Comparison of ENCODE assay signal across 1 cellular context in the genomic region with DNA sequence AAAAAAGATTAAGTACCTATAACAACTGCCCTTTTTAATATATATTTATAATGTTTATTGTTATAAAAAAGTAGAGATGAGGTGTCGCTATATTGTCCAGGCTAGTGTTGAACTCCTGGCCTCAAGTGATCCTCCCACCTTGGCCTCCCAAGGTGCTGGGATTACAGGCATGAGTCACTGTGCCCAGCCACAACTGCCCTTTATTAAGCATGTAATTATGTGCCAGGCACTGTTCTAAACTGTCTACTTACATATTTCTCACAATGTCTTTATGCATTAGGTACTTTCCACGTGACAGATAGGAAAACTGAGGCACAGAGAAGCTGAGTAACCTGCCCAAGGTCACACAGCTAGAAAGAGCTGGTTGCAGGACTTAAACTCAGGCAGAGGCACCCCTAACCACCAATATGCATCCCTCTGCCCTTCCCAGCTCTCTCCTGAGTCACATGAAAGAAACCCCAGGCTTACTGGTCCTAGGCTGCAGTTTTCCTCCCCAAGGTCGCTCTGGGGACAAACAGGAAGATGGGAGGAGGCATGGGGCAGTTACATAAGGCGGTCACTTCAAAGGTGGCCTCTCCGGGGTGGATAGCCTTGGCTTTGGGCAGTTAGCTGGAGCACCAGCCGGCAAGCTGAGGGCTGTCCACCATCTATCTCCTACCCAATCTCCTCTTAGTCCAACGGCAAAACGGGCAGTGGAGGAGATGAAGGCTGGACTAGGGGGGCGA.
TF ChIP-seq lines count a peak whose summit lies in the region.

No MANE protein-coding gene starts in this region.

TF ChIP-seq in HepG2, 621 proteins besides CTCF, POLR2A, EP300 and RAD21 (continued from another document and continues in another):
- no peak for TF ChIP-seq ZNF597 (CRISPR knock-in tag; IDR thresholded peaks at IDR 0.05)
- TF ChIP-seq SP5 (CRISPR knock-in tag; IDR thresholded peaks at IDR 0.05; ENCODE audit: borderline replicate concordance, low read depth) = peak; percentile 94
- TF ChIP-seq ZBTB1 (CRISPR knock-in tag; IDR thresholded peaks at IDR 0.05; ENCODE audit: borderline replicate concordance) = no peak
- no peak for TF ChIP-seq ZNF282 (IDR thresholded peaks at IDR 0.05; ENCODE audit: partially characterized antibody)
- no peak for TF ChIP-seq ZNF30 (CRISPR knock-in tag; IDR thresholded peaks at IDR 0.05)
- TF ChIP-seq MLLT10 (CRISPR knock-in tag; IDR thresholded peaks at IDR 0.05) = no peak
- TF ChIP-seq SOX5 (CRISPR knock-in tag; IDR thresholded peaks at IDR 0.05; ENCODE audit: borderline replicate concordance) = peak; percentile 88
- peak; percentile 89 for TF ChIP-seq HNF1B (CRISPR knock-in tag; IDR thresholded peaks at IDR 0.05)
- no peak for TF ChIP-seq ZNF318 (CRISPR knock-in tag; IDR thresholded peaks at IDR 0.05)
- TF ChIP-seq ETS1 (CRISPR knock-in tag; IDR thresholded peaks at IDR 0.05) = no peak
- TF ChIP-seq NR2C2 (CRISPR knock-in tag; IDR thresholded peaks at IDR 0.05; ENCODE audit: borderline replicate concordance) = peak; percentile 48; the same call in 1 of the 2 replicates
- peak; percentile 82 for TF ChIP-seq ZNF772 (CRISPR knock-in tag; IDR thresholded peaks at IDR 0.05)
- TF ChIP-seq E2F2 (CRISPR knock-in tag; IDR thresholded peaks at IDR 0.05; ENCODE audit: borderline replicate concordance) = no peak
- TF ChIP-seq TBP (CRISPR knock-in tag; IDR thresholded peaks at IDR 0.05) = no peak
- TF ChIP-seq HMG20A (CRISPR knock-in tag; IDR thresholded peaks at IDR 0.05; ENCODE audit: borderline replicate concordance) = peak; percentile 91; the same call in 1 of the 2 replicates
- TF ChIP-seq, protein P1, sequence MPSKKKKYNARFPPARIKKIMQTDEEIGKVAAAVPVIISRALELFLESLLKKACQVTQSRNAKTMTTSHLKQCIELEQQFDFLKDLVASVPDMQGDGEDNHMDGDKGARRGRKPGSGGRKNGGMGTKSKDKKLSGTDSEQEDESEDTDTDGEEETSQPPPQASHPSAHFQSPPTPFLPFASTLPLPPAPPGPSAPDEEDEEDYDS (CRISPR knock-in tag; IDR thresholded peaks at IDR 0.05) = peak; percentile 58
- TF ChIP-seq ATF2 (CRISPR knock-in tag; IDR thresholded peaks at IDR 0.05) = peak; percentile 91
- no peak for TF ChIP-seq NFE2L1 (CRISPR knock-in tag; IDR thresholded peaks at IDR 0.05; ENCODE audit: borderline replicate concordance)
- TF ChIP-seq ONECUT2 (CRISPR knock-in tag; IDR thresholded peaks at IDR 0.05) = no peak
- TF ChIP-seq UBTF (CRISPR knock-in tag; IDR thresholded peaks at IDR 0.05) = peak; percentile 67
- no peak for TF ChIP-seq ZNF253 (CRISPR knock-in tag; IDR thresholded peaks at IDR 0.05; ENCODE audit: borderline replicate concordance)
- no peak for TF ChIP-seq ZNF878 (CRISPR knock-in tag; IDR thresholded peaks at IDR 0.05)
- TF ChIP-seq ZNF557 (CRISPR knock-in tag; IDR thresholded peaks at IDR 0.05) = 0 out of 2 replicates have a peak, but pooled peaks have one; percentile 60
- no peak for TF ChIP-seq ZNF343 (CRISPR knock-in tag; IDR thresholded peaks at IDR 0.05)
- no peak for TF ChIP-seq DZIP1 (CRISPR knock-in tag; IDR thresholded peaks at IDR 0.05)
- TF ChIP-seq, protein P2, sequence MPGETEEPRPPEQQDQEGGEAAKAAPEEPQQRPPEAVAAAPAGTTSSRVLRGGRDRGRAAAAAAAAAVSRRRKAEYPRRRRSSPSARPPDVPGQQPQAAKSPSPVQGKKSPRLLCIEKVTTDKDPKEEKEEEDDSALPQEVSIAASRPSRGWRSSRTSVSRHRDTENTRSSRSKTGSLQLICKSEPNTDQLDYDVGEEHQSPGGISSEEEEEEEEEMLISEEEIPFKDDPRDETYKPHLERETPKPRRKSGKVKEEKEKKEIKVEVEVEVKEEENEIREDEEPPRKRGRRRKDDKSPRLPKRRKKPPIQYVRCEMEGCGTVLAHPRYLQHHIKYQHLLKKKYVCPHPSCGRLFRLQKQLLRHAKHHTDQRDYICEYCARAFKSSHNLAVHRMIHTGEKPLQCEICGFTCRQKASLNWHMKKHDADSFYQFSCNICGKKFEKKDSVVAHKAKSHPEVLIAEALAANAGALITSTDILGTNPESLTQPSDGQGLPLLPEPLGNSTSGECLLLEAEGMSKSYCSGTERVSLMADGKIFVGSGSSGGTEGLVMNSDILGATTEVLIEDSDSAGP (CRISPR knock-in tag; IDR thresholded peaks at IDR 0.05; ENCODE audit: borderline replicate concordance) = peak; percentile 75; the same call in 1 of the 2 replicates
- TF ChIP-seq TOPORS (CRISPR knock-in tag; IDR thresholded peaks at IDR 0.05) = no peak
- TF ChIP-seq GPN1 (CRISPR knock-in tag; IDR thresholded peaks at IDR 0.05; ENCODE audit: borderline replicate concordance) = no peak
